In genomic region chrX:154458116-154458953, GRCh38 we compare ENCODE assay signal across 8 cellular contexts. TPM values are rescaled to one million over a fixed set of nuclear protein-coding genes. Genes with fewer than 3 reads are reported as not detected.
DNase-seq lines count a peak whose midpoint lies in the region; ATAC-seq, FAIRE-seq and TF ChIP-seq lines count a peak whose summit lies in the region.

Gene PLXNA3 (plus strand): TSS chrX:154458281. CDS start chrX:154460184, 1,903 bp downstream.

- TF ChIP-seq RAD21 in A549 (conservative IDR thresholded peaks at IDR 0.05 in 1 of 2, IDR thresholded peaks at IDR 0.05 in 1 of 2), result no peak

- H3K4me1 Mint-ChIP-seq in MCF 10A (ENCODE audit: insufficient read depth, unreplicated experiment) (peaks cover 10% of the 10 kb centered on the region), immature natural killer cell (peaks cover 6 to 11% of the 10 kb centered on the region in 2 donors)

- POLR2A ChIA-PET in A549 (lab: Yijun Ruan, JAX) (interaction anchor here (0.6 to 1.5 kb wide), 5 partner anchors 17 to 60 kb away, joined by 3 to 6 read pairs (median 4); partner anchors contain the start of genes LAGE3, RPL10 and SLC10A3), MCF 10A (lab: Yijun Ruan, JAX) (interaction anchor here (0.7 to 1.9 kb wide), 7 partner anchors 20 to 90 kb away, joined by 3 to 12 read pairs (median 5); partner anchors contain the start of genes ATP6AP1, FAM3A, LAGE3 and SLC10A3)

- peaks cover 11% of the 10 kb centered on the region for H3K4me1 ChIP-seq in A549

- H3K36me3 Mint-ChIP-seq in MCF 10A (ENCODE audit: insufficient read depth, unreplicated experiment) (peaks cover 11% of the 10 kb centered on the region), immature natural killer cell (no peaks in the 10 kb centered on the region)

- DNase-seq in A549 (ENCODE audit: low read depth in 1 of 2, low spot score in 1 of 2), result no peak
- peak; percentile 67 for DNase-seq in T-helper 9 cell
- peak; percentile 28 for DNase-seq in MCF 10A (ENCODE audit: unreplicated experiment)
- DNase-seq in immature natural killer cell, result peak; percentile 69 to 77 (median 75)
- peak; percentile 44 to 59 for DNase-seq in stimulated activated CD4-positive, alpha-beta T cell treated with anti-CD3 and anti-CD28 coated beads, Interleukin-15, amount 100 ng/mL, for 1 hour (ENCODE audit: low read depth in 1 of 2, low spot score in 1 of 2)
- no peak for DNase-seq in NCI-H524 treated with DMSO at 0.1 percent for 48 hours (lab: John Stamatoyannopoulos, UW)

- TF ChIP-seq CTCF in A549 (IDR thresholded peaks at IDR 0.05) (no peak), MCF 10A (IDR thresholded peaks at IDR 0.05; ENCODE audit: unreplicated experiment) (no peak)

- TF ChIP-seq EP300 in A549 (IDR thresholded peaks at IDR 0.05), result no peak

- no peak for FAIRE-seq in A549 (lab: Jason Lieb, UNC)

- intact Hi-C loops in MCF 10A (cut with micrococcal nuclease), result no loop called here

- BruUV-seq in MCF 10A (replicated peaks; lab: Mats Ljungman, UMichigan), result no TSS peak

- H3K9me3 ChIP-seq in A549, result no peaks in the 10 kb centered on the region

- peak; percentile 71 for TF ChIP-seq POLR2A in A549 (IDR thresholded peaks at IDR 0.05; ENCODE audit: low read length)

- H3K27ac Mint-ChIP-seq in MCF 10A (ENCODE audit: low read depth, unreplicated experiment), result peak within 1 kb of the TSS; percentile 20
- H3K27ac Mint-ChIP-seq in immature natural killer cell, result peak within 1 kb of the TSS; percentile 85 to 95 (median 92)

- H3K27me3 Mint-ChIP-seq in MCF 10A (ENCODE audit: insufficient read depth, unreplicated experiment), result peaks cover 23% of the 10 kb centered on the region
- H3K27me3 Mint-ChIP-seq in immature natural killer cell (ENCODE audit: low read depth in 3 of 3), result peaks cover 2 to 5% (median 4%) of the 10 kb centered on the region in 3 donors

- peak; percentile 50 to 68 for ATAC-seq in A549
- peak; percentile 57 for ATAC-seq in GM18907 (IDR thresholded peaks at IDR 0.05; ENCODE audit: unreplicated experiment)
- peak; percentile 61 for ATAC-seq in HG03354 (IDR thresholded peaks at IDR 0.05; ENCODE audit: poor library complexity, severe bottlenecking, unreplicated experiment)

- WGBS in A549 (ENCODE audit: missing lambda C conversion rate), result 10% methylated on average over 4 of the region's 88 CpGs

- peak within 1 kb of the TSS; percentile 98 for H3K4me2 ChIP-seq in A549

- H3K9me3 Mint-ChIP-seq in MCF 10A (ENCODE audit: unreplicated experiment) (no peaks in the 10 kb centered on the region), immature natural killer cell (no peaks in the 10 kb centered on the region)

- H3K4me3 Mint-ChIP-seq in MCF 10A (ENCODE audit: unreplicated experiment) (peak within 1 kb of the TSS; percentile 84), immature natural killer cell (peak within 1 kb of the TSS; percentile 85 to 93 (median 91))

- H3K27ac ChIP-seq in A549, result peak within 1 kb of the TSS; percentile 74 to 97

- peak within 1 kb of the TSS; percentile 59 for H3K4me3 ChIP-seq in A549

- CTCF ChIA-PET in A549 (lab: Yijun Ruan, JAX) (no interaction called here), MCF 10A (lab: Yijun Ruan, JAX) (no interaction called here)

TF ChIP-seq in A549, 52 proteins besides CTCF, POLR2A, EP300 and RAD21:
- TF ChIP-seq PHF8 (IDR thresholded peaks at IDR 0.05; ENCODE audit: borderline replicate concordance, low read depth) (peak; percentile 53; the same call in 1 of the 2 replicates), BCL3 (IDR thresholded peaks at IDR 0.05) (peak; percentile 56; the same call in 1 of the 3 replicates), CHD2 (IDR thresholded peaks at IDR 0.05; ENCODE audit: low read length, partially characterized antibody) (no peak), ATOH8 (CRISPR knock-in tag; IDR thresholded peaks at IDR 0.05; ENCODE audit: low read depth) (no peak)

RNA-seq across cellular contexts. Expression of gene PLXNA3, which starts in this region (rescaled TPM):
- polyA plus RNA-seq in A549 (2011; rRNA removed) (3.4 and 5.9 TPM in 2 replicates), A549 (2017; fragmentation: RNase III; extraction: RNeasy Plus Mini Kit Qiagen cat#74134 plus additional on column Dnase treatment) (7.9 to 10.1 TPM (median 9.5 TPM) in 3 replicates), immature natural killer cell (1 to 10 TPM in 1 of 3 donors, under 1 TPM in 1, not detected in 1; 0.20 to 1.4 TPM)
- 6.0 and 7.8 TPM in 2 replicates for polyA plus RNA-seq in A549 (2012; cell fraction: cytosol; rRNA removed)
- 38.8 and 40.2 TPM in 2 replicates for polyA plus RNA-seq in A549 (2012; cell fraction: nucleus; rRNA removed)
- 10.5 and 13.2 TPM in 2 replicates for polyA minus RNA-seq in A549 (2011; rRNA and poly(A)+ RNA removed)
- 47.6 and 48.0 TPM in 2 replicates for total RNA-seq in MCF 10A (2022)

Comparison
In these comparisons a context has a peak if more than half of its experiments do, and no peak if none do; other contexts are left out.
1. DNase-seq: peak in T-helper 9 cell (single experiment), MCF 10A (single experiment), immature natural killer cell (3 of 3) and stimulated activated CD4-positive, alpha-beta T cell treated with anti-CD3 and anti-CD28 coated beads, Interleukin-15, amount 100 ng/mL, for 1 hour (2 of 2); none in A549 (0 of 2) and NCI-H524 treated with DMSO at 0.1 percent for 48 hours (single experiment).
2. Peak in every context shown above with its lines, with median percentiles within 50 percentile points of each other: ATAC-seq.